In genomic region chr2:224268441-224268840, GRCh38 we compare ENCODE assay signal across 11 cellular contexts.
DNase-seq lines count a peak whose midpoint lies in the region; ATAC-seq, FAIRE-seq and TF ChIP-seq lines count a peak whose summit lies in the region.
"Had no signal": no experiment of that assay in that cellular context is flagged by ENCODE, and none has a peak within 500 bp of the region (broad histone marks: within the 10 kb centered on the region; RNA-seq: fewer than 3 reads in every experiment).

No MANE protein-coding gene starts in this region.

- no peaks in the 10 kb centered on the region for H3K36me3 Mint-ChIP-seq in nephron (ENCODE audit: low read depth)
- H3K36me3 Mint-ChIP-seq: activated CD8-positive, alpha-beta memory T cell treated with anti-CD3 and anti-CD28 coated beads, Interleukin-2, amount 10 ng/mL, durations not matched to agents 7 days and 5 days; naive B cell had no signal

- no peak for TF ChIP-seq CTCF in nephron (IDR thresholded peaks at IDR 0.05; ENCODE audit: unreplicated experiment in 3 of 3)
- TF ChIP-seq CTCF in dorsolateral prefrontal cortex (IDR thresholded peaks at IDR 0.05 in 54 of 56, conservative IDR thresholded peaks at IDR 0.05 in 2 of 56; ENCODE audit: low read depth in 1 of 56, partially characterized antibody in 56 of 56), result no peak

- intact Hi-C loops in dorsolateral prefrontal cortex (cut with DNase I), result no loop called here

- H3K9me3 Mint-ChIP-seq in nephron, result no peaks in the 10 kb centered on the region
- H3K9me3 Mint-ChIP-seq: endodermal cell, naive B cell had no signal

- DNase-seq in Caki2 (ENCODE audit: low read depth), result peak; percentile 81
- DNase-seq in NCI-H226, result peak; percentile 78
- DNase-seq in dorsolateral prefrontal cortex, result no peak
- DNase-seq in activated CD4-positive, alpha-beta T cell treated with anti-CD3 and anti-CD28 coated beads for 4 hours, result no peak
- DNase-seq: activated CD8-positive, alpha-beta memory T cell treated with anti-CD3 and anti-CD28 coated beads, Interleukin-2, amount 10 ng/mL, durations not matched to agents 7 days and 5 days; endodermal cell; naive B cell had no signal

- H3K27ac Mint-ChIP-seq in nephron, result peak overlapping the region; percentile 32 to 85 (median 81)
- H3K27ac Mint-ChIP-seq: activated CD8-positive, alpha-beta memory T cell treated with anti-CD3 and anti-CD28 coated beads, Interleukin-2, amount 10 ng/mL, durations not matched to agents 7 days and 5 days; endodermal cell had no signal

- H3K27me3 Mint-ChIP-seq in nephron (ENCODE audit: low read depth), result no peaks in the 10 kb centered on the region

- no peak for ATAC-seq in GM19351 (IDR thresholded peaks at IDR 0.05; ENCODE audit: unreplicated experiment)
- ATAC-seq in HG03565 (IDR thresholded peaks at IDR 0.05; ENCODE audit: unreplicated experiment), result no peak
- ATAC-seq: activated CD8-positive, alpha-beta memory T cell treated with anti-CD3 and anti-CD28 coated beads, Interleukin-2, amount 10 ng/mL, durations not matched to agents 7 days and 5 days had no signal

- no peak overlapping the region for H3K4me3 Mint-ChIP-seq in nephron
- H3K4me3 Mint-ChIP-seq: activated CD8-positive, alpha-beta memory T cell treated with anti-CD3 and anti-CD28 coated beads, Interleukin-2, amount 10 ng/mL, durations not matched to agents 7 days and 5 days; endodermal cell; naive B cell had no signal

- in situ Hi-C loops in Caki2 (cut with HindIII; ENCODE audit: low pct_unique_long_range_greater_than_20kb, low sequenced_read_pairs), result no loop called here

- H3K4me1 Mint-ChIP-seq in nephron, result peaks cover 39% of the 10 kb centered on the region
- H3K4me1 Mint-ChIP-seq: activated CD8-positive, alpha-beta memory T cell treated with anti-CD3 and anti-CD28 coated beads, Interleukin-2, amount 10 ng/mL, durations not matched to agents 7 days and 5 days; naive B cell had no signal

- no peak overlapping the region for H3K27ac ChIP-seq in dorsolateral prefrontal cortex

- no peaks in the 10 kb centered on the region for H3K27me3 ChIP-seq in dorsolateral prefrontal cortex

- FAIRE-seq in endometrium (lab: Jason Lieb, UNC), result peak; percentile 60

- H3K4me3 ChIP-seq in dorsolateral prefrontal cortex, result no peak overlapping the region

Comparison
In these comparisons a context has a peak if more than half of its experiments do, and no peak if none do; other contexts are left out.
1. DNase-seq: peak in Caki2 (single experiment) and NCI-H226 (single experiment); none in dorsolateral prefrontal cortex (0 of 10) and activated CD4-positive, alpha-beta T cell treated with anti-CD3 and anti-CD28 coated beads for 4 hours (0 of 2).